8 cellular contexts compared by ENCODE assay signal in the genomic region with DNA sequence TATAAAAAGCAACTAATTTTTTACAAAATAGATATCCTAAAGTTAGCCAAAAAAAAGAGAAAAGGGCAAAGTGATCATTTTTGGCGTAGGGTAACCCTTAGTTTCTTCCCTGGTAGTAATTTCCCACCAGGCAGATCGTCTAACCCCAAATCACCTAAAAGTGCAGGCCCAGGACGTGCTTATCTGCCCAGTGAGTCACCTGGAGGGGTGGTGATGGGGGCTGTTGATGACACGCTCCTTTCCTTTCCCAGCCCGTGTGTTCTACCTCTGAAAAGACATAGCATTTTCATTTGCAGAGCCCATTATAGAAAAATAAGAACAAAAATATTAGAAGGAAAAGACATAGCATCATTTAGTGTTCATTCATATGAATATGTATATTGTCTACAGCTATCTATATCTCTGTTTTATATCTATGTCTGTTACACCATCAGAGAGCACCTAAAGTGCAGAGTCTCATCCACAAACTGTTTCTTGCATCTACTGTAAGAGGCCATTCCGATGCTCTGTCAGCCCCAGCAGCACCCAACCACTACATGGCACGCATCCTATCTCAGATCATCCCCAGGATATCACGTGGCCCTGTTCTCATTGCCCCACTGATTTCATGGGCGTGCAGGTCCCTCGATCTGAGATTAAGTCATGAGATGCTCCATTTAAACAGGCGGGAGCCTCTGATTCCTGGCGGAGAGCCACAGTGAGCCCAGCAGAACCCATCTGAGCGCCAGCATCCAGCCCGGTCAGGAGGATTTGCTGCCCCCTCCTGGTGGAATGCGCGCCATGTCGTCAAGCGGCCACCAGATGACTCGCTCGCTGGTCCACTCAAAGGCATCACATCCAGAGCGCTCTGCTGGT. TPM values are rescaled to one million over a fixed set of nuclear protein-coding genes. Genes with fewer than 3 reads are reported as not detected.
A peak's percentile ranks its signal among the peaks of the same experiment; 100 is the strongest.
DNase-seq lines count a peak whose midpoint lies in the region; ATAC-seq, FAIRE-seq and TF ChIP-seq lines count a peak whose summit lies in the region.

No MANE protein-coding gene starts in this region.

- H3K4me1 Mint-ChIP-seq in progenitor cell of endocrine pancreas (ENCODE audit: low read depth) = peaks cover 2% of the 10 kb centered on the region

- no peaks in the 10 kb centered on the region for H3K36me3 Mint-ChIP-seq in activated naive CD4-positive, alpha-beta T cell treated with anti-CD3 and anti-CD28 coated beads, Interleukin-2, amount 50 U/mL, for 72 hours
- H3K36me3 Mint-ChIP-seq in progenitor cell of endocrine pancreas (ENCODE audit: insufficient read depth) = peaks cover 2% of the 10 kb centered on the region

- H3K4me3 ChIP-seq in NB4 (ENCODE audit: low read depth, low read length) (no peak overlapping the region), uterus (no peak overlapping the region)

- H3K27me3 Mint-ChIP-seq in progenitor cell of endocrine pancreas = peaks cover 53% of the 10 kb centered on the region

- no peak overlapping the region for H3K27ac Mint-ChIP-seq in activated naive CD4-positive, alpha-beta T cell treated with anti-CD3 and anti-CD28 coated beads, Interleukin-2, amount 50 U/mL, for 72 hours
- no peak overlapping the region for H3K27ac Mint-ChIP-seq in progenitor cell of endocrine pancreas

- H3K4me1 ChIP-seq in uterus = no peaks in the 10 kb centered on the region

- DNase-seq in A172 (ENCODE audit: low spot score) (peak; percentile 93), GM18507 (ENCODE audit: extremely low spot score, insufficient read length, low read depth) (peak; percentile 54), NB4 (ENCODE audit: low read depth) (peak; percentile 67), SW 1271 (lab: John Stamatoyannopoulos, UW) (peak; percentile 29 to 31), cardiac septum (ENCODE audit: low spot score) (peak; percentile 95), progenitor cell of endocrine pancreas (ENCODE audit: low spot score, unreplicated experiment) (peak; percentile 93), uterus (peak; percentile 71 to 83)
- peak in 1 of 2 donors; percentile 95 for DNase-seq in activated naive CD4-positive, alpha-beta T cell treated with anti-CD3 and anti-CD28 coated beads, Interleukin-2, amount 50 U/mL, for 72 hours (ENCODE audit: low spot score in 2 of 2)

- no peak overlapping the region for H3K27ac ChIP-seq in uterus

- no peaks in the 10 kb centered on the region for H3K9me3 Mint-ChIP-seq in activated naive CD4-positive, alpha-beta T cell treated with anti-CD3 and anti-CD28 coated beads, Interleukin-2, amount 50 U/mL, for 72 hours
- H3K9me3 Mint-ChIP-seq in progenitor cell of endocrine pancreas (ENCODE audit: low read depth) = peaks cover 16% of the 10 kb centered on the region

- H3K9me3 ChIP-seq in uterus = no peaks in the 10 kb centered on the region

- peak; percentile 72 for FAIRE-seq in GM18507 (lab: Jason Lieb, UNC)

- no peaks in the 10 kb centered on the region for H3K27me3 ChIP-seq in uterus

- intact Hi-C loops in cardiac septum (cut with DNase I) = loop anchor here (1.0 kb wide), 1 partner anchor 63 kb away; no protein-coding TSS in a partner anchor
- intact Hi-C loops in uterus (cut with DNase I; ENCODE audit: low total_unique reads) = no loop called here

- TF ChIP-seq CTCF in NB4 (IDR thresholded peaks at IDR 0.05; ENCODE audit: low read depth, low read length) (peak; percentile 67), progenitor cell of endocrine pancreas (IDR thresholded peaks at IDR 0.05; ENCODE audit: unreplicated experiment) (peak; percentile 100), uterus (IDR thresholded peaks at IDR 0.05) (peak; percentile 68 to 78 (median 72))

- no peaks in the 10 kb centered on the region for H3K36me3 ChIP-seq in uterus

- ATAC-seq in activated naive CD4-positive, alpha-beta T cell treated with anti-CD3 and anti-CD28 coated beads, Interleukin-2, amount 50 U/mL, for 72 hours = peak; percentile 87 to 98

- TF ChIP-seq POLR2A in NB4 (IDR thresholded peaks at IDR 0.05; ENCODE audit: extremely low read depth, insufficient read length) (no peak), uterus (IDR thresholded peaks at IDR 0.05) (no peak)

- H3K4me3 Mint-ChIP-seq in progenitor cell of endocrine pancreas (ENCODE audit: low read depth) = no peak overlapping the region

RNA-seq across cellular contexts. Expression of a gene that starts 8.5 kb away (rescaled TPM):
- not detected in 2 replicates for total RNA-seq in A172 (2014; rRNA removed; shearing (Covaris generic))
- total RNA-seq in activated naive CD4-positive, alpha-beta T cell treated with anti-CD3 and anti-CD28 coated beads, Interleukin-2, amount 50 U/mL, for 72 hours = under 1 TPM in 1 of 2 donors, not detected in 1; 0.37 TPM
- total RNA-seq in cardiac septum (2.7 TPM), progenitor cell of endocrine pancreas (0.50 TPM in 1 of 2 replicates, not detected in the other), uterus (1 to 10 TPM in 2 of 4 donors, not detected in 2; 3.0 to 5.3 TPM)

RNA-seq across cellular contexts. Expression of a gene that starts 11.3 kb away (rescaled TPM):
- not detected in 2 replicates for total RNA-seq in A172 (2014; rRNA removed; shearing (Covaris generic))
- total RNA-seq in activated naive CD4-positive, alpha-beta T cell treated with anti-CD3 and anti-CD28 coated beads, Interleukin-2, amount 50 U/mL, for 72 hours = not detected
- total RNA-seq in cardiac septum (2.7 TPM), progenitor cell of endocrine pancreas (not detected in 2 replicates), uterus (1 to 10 TPM in 2 of 4 donors, not detected in 2; 1.0 to 1.7 TPM)

RNA-seq across cellular contexts. Expression of a gene that starts 25.8 kb away (rescaled TPM):
- not detected in 2 replicates for total RNA-seq in A172 (2014; rRNA removed; shearing (Covaris generic))
- total RNA-seq in activated naive CD4-positive, alpha-beta T cell treated with anti-CD3 and anti-CD28 coated beads, Interleukin-2, amount 50 U/mL, for 72 hours = not detected
- total RNA-seq in cardiac septum (4.4 TPM), progenitor cell of endocrine pancreas (not detected in 2 replicates), uterus (1 to 10 TPM in 3 of 4 donors, not detected in 1; 3.2 to 3.7 (median 3.7) TPM)

RNA-seq across cellular contexts. Expression of a gene that starts 30.6 kb away (rescaled TPM):
- total RNA-seq in A172 (2014; rRNA removed; shearing (Covaris generic)) = 1,527 and 1,817 TPM in 2 replicates
- 1,000 to 10,000 TPM; 1,448 to 1,707 TPM for total RNA-seq in activated naive CD4-positive, alpha-beta T cell treated with anti-CD3 and anti-CD28 coated beads, Interleukin-2, amount 50 U/mL, for 72 hours
- 615 TPM for total RNA-seq in cardiac septum
- total RNA-seq in progenitor cell of endocrine pancreas = 1,160 and 1,179 TPM in 2 replicates
- total RNA-seq in uterus = 1,000 to 10,000 TPM; 1,240 to 3,586 (median 2,088) TPM

RNA-seq across cellular contexts. Expression of a gene that starts 40.2 kb away (rescaled TPM):
- total RNA-seq in A172 (2014; rRNA removed; shearing (Covaris generic)) = 222 and 277 TPM in 2 replicates
- 10 to 100 TPM; 10.2 to 15.8 TPM for total RNA-seq in activated naive CD4-positive, alpha-beta T cell treated with anti-CD3 and anti-CD28 coated beads, Interleukin-2, amount 50 U/mL, for 72 hours
- total RNA-seq in cardiac septum = 22.6 TPM
- total RNA-seq in progenitor cell of endocrine pancreas = 38.6 and 39.7 TPM in 2 replicates
- 10 to 100 TPM; 13.1 to 66.4 (median 32.2) TPM for total RNA-seq in uterus
